Comparison of ENCODE assay signal across 18 cellular contexts in genomic region chr2:241670333-241671110, GRCh38.
"Had no signal": no experiment of that assay in that cellular context is flagged by ENCODE, and none has a peak within 500 bp of the region (broad histone marks: within the 10 kb centered on the region; RNA-seq: fewer than 3 reads in every experiment).

No MANE protein-coding gene starts in this region.

- H3K4me3 ChIP-seq: esophagus squamous epithelium, pancreas, spleen, stomach had no signal

- H3K9me3 Mint-ChIP-seq: dendritic cell treated with granulocyte-macrophage colony-stimulating factor and Interleukin-4, amounts not matched to agents 40 ng/mL and 50 ng/mL, for 4 days; effector memory CD8-positive, alpha-beta T cell; immature natural killer cell; naive thymus-derived CD8-positive, alpha-beta T cell had no signal

- H3K27me3 Mint-ChIP-seq: dendritic cell treated with granulocyte-macrophage colony-stimulating factor and Interleukin-4, amounts not matched to agents 40 ng/mL and 50 ng/mL, for 4 days; effector memory CD8-positive, alpha-beta T cell; naive thymus-derived CD8-positive, alpha-beta T cell; progenitor cell of endocrine pancreas had no signal

- H3K27ac ChIP-seq: esophagus squamous epithelium, pancreas, spleen, stomach had no signal

- H3K4me3 Mint-ChIP-seq: dendritic cell treated with granulocyte-macrophage colony-stimulating factor and Interleukin-4, amounts not matched to agents 40 ng/mL and 50 ng/mL, for 4 days; effector memory CD8-positive, alpha-beta T cell; immature natural killer cell; naive thymus-derived CD8-positive, alpha-beta T cell had no signal

- ATAC-seq: effector memory CD8-positive, alpha-beta T cell; left cardiac atrium; naive thymus-derived CD8-positive, alpha-beta T cell; pancreas had no signal

- H3K27ac Mint-ChIP-seq: dendritic cell treated with granulocyte-macrophage colony-stimulating factor and Interleukin-4, amounts not matched to agents 40 ng/mL and 50 ng/mL, for 4 days; effector memory CD8-positive, alpha-beta T cell; immature natural killer cell; progenitor cell of endocrine pancreas had no signal

- H3K27me3 ChIP-seq: esophagus squamous epithelium, pancreas, spleen, stomach had no signal

- H3K4me1 ChIP-seq: pancreas, spleen, stomach had no signal

- DNase-seq: effector memory CD8-positive, alpha-beta T cell; esophagus squamous epithelium; foreskin fibroblast; immature natural killer cell; left cardiac atrium; naive thymus-derived CD8-positive, alpha-beta T cell; nucleus accumbens; spleen; stimulated activated CD4-positive, alpha-beta T cell treated with anti-CD3 and anti-CD28 coated beads, Interleukin-15, amount 100 ng/mL, for 24 hours; stimulated activated CD4-positive, alpha-beta T cell treated with anti-CD3 and anti-CD28 coated beads, Interleukin-1b, Interleukin-23, amount 100 ng/mL, for 48 hours; stimulated activated CD4-positive, alpha-beta T cell treated with anti-CD3 and anti-CD28 coated beads, Interleukin-4, amount 100 ng/mL, for 4 hours; stimulated activated naive CD4-positive, alpha-beta T cell; stomach; substantia nigra; trophoblast cell had no signal

- H3K9me3 ChIP-seq: esophagus squamous epithelium, pancreas, spleen, stomach had no signal
